ENCODE assay signal across 1 cellular context in the genomic region with DNA sequence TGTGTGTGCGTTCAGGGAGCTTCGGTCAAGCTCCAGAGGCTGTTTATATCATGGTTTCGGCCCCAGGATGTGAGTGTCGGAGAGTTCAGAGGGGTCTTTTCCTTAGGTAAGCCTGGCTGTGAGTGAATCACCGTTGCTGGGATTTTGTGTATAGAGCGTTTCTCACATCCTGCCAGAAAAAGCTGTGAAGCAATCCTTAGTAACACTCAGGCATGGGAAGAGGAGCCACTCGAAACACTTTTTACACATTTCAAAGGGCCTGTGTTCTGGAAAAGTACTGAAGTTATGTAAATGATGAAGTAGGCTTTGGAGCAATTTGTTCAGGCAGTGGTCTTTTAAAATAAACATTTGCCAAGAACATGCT.
TF ChIP-seq lines count a peak whose summit lies in the region.

No MANE protein-coding gene starts in this region.

TF ChIP-seq in H1, 55 proteins besides CTCF, POLR2A, EP300 and RAD21 (continued from another document):
- TF ChIP-seq SP1 (IDR thresholded peaks at IDR 0.05; ENCODE audit: low read depth, low read length), result no peak
